1 cellular context compared by ENCODE assay signal in genomic region chr19:58468216-58468839, GRCh38.
TF ChIP-seq lines count a peak whose summit lies in the region.

No MANE protein-coding gene starts in this region.

TF ChIP-seq in HCT116, 20 proteins besides CTCF, POLR2A, EP300 and RAD21 (continued from another document):
- TF ChIP-seq ZBTB33 (IDR thresholded peaks at IDR 0.05; ENCODE audit: extremely low read depth, insufficient replicate concordance, low read length) (no peak), ELF1 (IDR thresholded peaks at IDR 0.05; ENCODE audit: borderline replicate concordance, low read depth) (no peak), POLR2AphosphoS5 (IDR thresholded peaks at IDR 0.05; ENCODE audit: low read depth, low read length) (no peak), EZH2phosphoT487 (IDR thresholded peaks at IDR 0.05; ENCODE audit: borderline replicate concordance) (no peak), ATF3 (IDR thresholded peaks at IDR 0.05) (no peak), EZH2 (IDR thresholded peaks at IDR 0.05) (no peak), EGR1 (IDR thresholded peaks at IDR 0.05; ENCODE audit: low read depth) (no peak), FOSL1 (IDR thresholded peaks at IDR 0.05; ENCODE audit: low read depth) (no peak), CBX3 (IDR thresholded peaks at IDR 0.05; ENCODE audit: low read depth) (no peak), ZFX (IDR thresholded peaks at IDR 0.05) (no peak), TCF7L2 (IDR thresholded peaks at IDR 0.05; ENCODE audit: borderline replicate concordance, extremely low read depth, insufficient read depth, insufficient read length) (no peak), ZNF274 (IDR thresholded peaks at IDR 0.05; ENCODE audit: low read depth, low read length) (no peak), SIN3A (IDR thresholded peaks at IDR 0.05; ENCODE audit: low read depth) (no peak), SP1 (IDR thresholded peaks at IDR 0.05; ENCODE audit: low read depth) (no peak), MAX (IDR thresholded peaks at IDR 0.05) (no peak), CEBPB (IDR thresholded peaks at IDR 0.05; ENCODE audit: low read depth) (no peak), JUND (IDR thresholded peaks at IDR 0.05) (no peak)
- TF ChIP-seq, protein P1, sequence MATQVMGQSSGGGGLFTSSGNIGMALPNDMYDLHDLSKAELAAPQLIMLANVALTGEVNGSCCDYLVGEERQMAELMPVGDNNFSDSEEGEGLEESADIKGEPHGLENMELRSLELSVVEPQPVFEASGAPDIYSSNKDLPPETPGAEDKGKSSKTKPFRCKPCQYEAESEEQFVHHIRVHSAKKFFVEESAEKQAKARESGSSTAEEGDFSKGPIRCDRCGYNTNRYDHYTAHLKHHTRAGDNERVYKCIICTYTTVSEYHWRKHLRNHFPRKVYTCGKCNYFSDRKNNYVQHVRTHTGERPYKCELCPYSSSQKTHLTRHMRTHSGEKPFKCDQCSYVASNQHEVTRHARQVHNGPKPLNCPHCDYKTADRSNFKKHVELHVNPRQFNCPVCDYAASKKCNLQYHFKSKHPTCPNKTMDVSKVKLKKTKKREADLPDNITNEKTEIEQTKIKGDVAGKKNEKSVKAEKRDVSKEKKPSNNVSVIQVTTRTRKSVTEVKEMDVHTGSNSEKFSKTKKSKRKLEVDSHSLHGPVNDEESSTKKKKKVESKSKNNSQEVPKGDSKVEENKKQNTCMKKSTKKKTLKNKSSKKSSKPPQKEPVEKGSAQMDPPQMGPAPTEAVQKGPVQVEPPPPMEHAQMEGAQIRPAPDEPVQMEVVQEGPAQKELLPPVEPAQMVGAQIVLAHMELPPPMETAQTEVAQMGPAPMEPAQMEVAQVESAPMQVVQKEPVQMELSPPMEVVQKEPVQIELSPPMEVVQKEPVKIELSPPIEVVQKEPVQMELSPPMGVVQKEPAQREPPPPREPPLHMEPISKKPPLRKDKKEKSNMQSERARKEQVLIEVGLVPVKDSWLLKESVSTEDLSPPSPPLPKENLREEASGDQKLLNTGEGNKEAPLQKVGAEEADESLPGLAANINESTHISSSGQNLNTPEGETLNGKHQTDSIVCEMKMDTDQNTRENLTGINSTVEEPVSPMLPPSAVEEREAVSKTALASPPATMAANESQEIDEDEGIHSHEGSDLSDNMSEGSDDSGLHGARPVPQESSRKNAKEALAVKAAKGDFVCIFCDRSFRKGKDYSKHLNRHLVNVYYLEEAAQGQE (IDR thresholded peaks at IDR 0.05; ENCODE audit: low read depth) = no peak
TF ChIP-seq in HCT116: peak in this region for 0.
